Comparison of ENCODE assay signal across 20 cellular contexts in the genomic region with DNA sequence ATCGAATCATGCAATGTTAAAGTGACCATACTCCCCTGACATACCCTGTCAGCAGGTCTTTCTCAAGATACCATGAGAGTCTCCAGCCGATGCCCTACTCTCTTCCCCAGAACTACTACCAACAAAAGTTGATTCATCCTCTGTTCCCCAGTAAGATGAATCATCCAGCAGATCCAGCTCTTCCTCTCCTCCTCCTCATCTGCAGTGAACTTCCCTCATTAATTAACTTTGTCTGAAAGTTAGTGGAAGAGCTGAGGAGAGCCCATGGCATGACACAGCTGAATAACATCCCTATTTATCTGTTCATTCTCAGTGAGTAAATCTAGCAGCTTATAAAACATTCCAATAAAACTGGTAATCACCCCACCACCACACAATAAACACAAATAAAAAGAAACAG.
DNase-seq lines count a peak whose midpoint lies in the region; ATAC-seq, FAIRE-seq and TF ChIP-seq lines count a peak whose summit lies in the region.
"Had no signal": no experiment of that assay in that cellular context is flagged by ENCODE, and none has a peak within 500 bp of the region (broad histone marks: within the 10 kb centered on the region; RNA-seq: fewer than 3 reads in every experiment).

No MANE protein-coding gene starts in this region.

- H3K79me2 ChIP-seq in mammary epithelial cell (ENCODE audit: insufficient read depth, low read length), result no peaks in the 10 kb centered on the region
- no peaks in the 10 kb centered on the region for H3K79me2 ChIP-seq in keratinocyte (ENCODE audit: control insufficient read depth, insufficient read depth, low read length)

- WGBS in mammary epithelial cell (ENCODE audit: low coverage, missing lambda C conversion rate), result 60% methylated on average over 1 of the region's 2 CpGs

- POLR2A ChIA-PET in CD8-positive, alpha-beta memory T cell (lab: Charles Lee), result no interaction called here
- POLR2A ChIA-PET in WTC11 (lab: Charles Lee), result interaction anchor here (0.6 kb wide), 1 partner anchor 799 kb away, joined by 3 read pairs; no protein-coding TSS in a partner anchor

- peaks cover 0 to 3% (median 0%) of the 10 kb centered on the region in 3 donors for H3K4me1 Mint-ChIP-seq in CD8-positive, alpha-beta memory T cell
- H3K4me1 Mint-ChIP-seq in WTC11, result peaks cover 17% of the 10 kb centered on the region

- FAIRE-seq in keratinocyte (lab: Jason Lieb, UNC), result peak; percentile 32

- H3K4me3 Mint-ChIP-seq in CD8-positive, alpha-beta memory T cell, result no peak overlapping the region
- H3K4me3 Mint-ChIP-seq in WTC11, result no peak overlapping the region
- H3K4me3 Mint-ChIP-seq: activated CD4-positive, alpha-beta T cell treated with anti-CD3 and anti-CD28 coated beads for 36 hours; activated naive CD8-positive, alpha-beta T cell treated with anti-CD3 and anti-CD28 coated beads, Interleukin-2, amount 50 U/mL, for 24 hours; T-helper 2 cell treated with Interferon-gamma antibody and Interleukin-4, amounts not matched to agents 5 μg/mL and 100 μg/mL, for 36 hours had no signal

- no TSS peak for BruUV-seq in mammary epithelial cell (replicated peaks; lab: Mats Ljungman, UMichigan)

- H3K27ac Mint-ChIP-seq in CD8-positive, alpha-beta memory T cell, result no peak overlapping the region
- H3K27ac Mint-ChIP-seq in WTC11, result no peak overlapping the region
- H3K27ac Mint-ChIP-seq: activated CD4-positive, alpha-beta T cell treated with anti-CD3 and anti-CD28 coated beads for 36 hours; activated naive CD8-positive, alpha-beta T cell treated with anti-CD3 and anti-CD28 coated beads, Interleukin-2, amount 50 U/mL, for 24 hours; T-helper 2 cell treated with Interferon-gamma antibody and Interleukin-4, amounts not matched to agents 5 μg/mL and 100 μg/mL, for 36 hours had no signal

- dilution Hi-C loops in mammary epithelial cell (cut with HindIII; ENCODE audit: low sequenced_read_pairs) (no loop called here), keratinocyte (cut with MboI; ENCODE audit: extremely low pct_ligation_motif_present, low sequenced_read_pairs) (no loop called here)

- H3K27me3 ChIP-seq in mammary epithelial cell (ENCODE audit: insufficient read depth, low read length) (no peaks in the 10 kb centered on the region), keratinocyte (ENCODE audit: control insufficient read depth, extremely low read depth, insufficient read depth, low read length) (no peaks in the 10 kb centered on the region), tibial artery (no peaks in the 10 kb centered on the region)
- H3K27me3 ChIP-seq in CD8-positive, alpha-beta memory T cell (ENCODE audit: insufficient read depth, low read length, poor library complexity, severe bottlenecking), result no peaks in the 10 kb centered on the region
- H3K27me3 ChIP-seq: heart right ventricle had no signal

- peak; percentile 75 for DNase-seq in AG08395 (ENCODE audit: low spot score)
- DNase-seq in HT1080 (ENCODE audit: low read depth), result peak; percentile 75
- peak; percentile 66 for DNase-seq in mammary epithelial cell
- DNase-seq in keratinocyte (ENCODE audit: low read depth, low spot score), result no peak
- DNase-seq in CD8-positive, alpha-beta memory T cell, result no peak
- no peak for DNase-seq in WTC11 (ENCODE audit: low spot score)
- DNase-seq in NCI-H69 (lab: John Stamatoyannopoulos, UW), result no peak
- no peak for DNase-seq in tibial artery
- DNase-seq: activated CD4-positive, alpha-beta T cell treated with anti-CD3 and anti-CD28 coated beads for 36 hours; activated naive CD8-positive, alpha-beta T cell treated with anti-CD3 and anti-CD28 coated beads, Interleukin-2, amount 50 U/mL, for 24 hours; Calu3; heart right ventricle; Kasumi-1; mucosa of descending colon; NCI-H1436 treated with DMSO at 0.1 percent for 48 hours; NCI-H446 treated with DMSO at 0.1 percent for 48 hours; nucleus accumbens; trophoblast cell had no signal

- H3K9ac ChIP-seq in mammary epithelial cell (ENCODE audit: insufficient read depth, low read length), result no peak overlapping the region
- H3K9ac ChIP-seq in keratinocyte (ENCODE audit: control insufficient read depth, extremely low read depth, insufficient read depth, low read length), result no peak overlapping the region

- intact Hi-C loops in mammary epithelial cell (cut with micrococcal nuclease), result no loop called here
- intact Hi-C loops in tibial artery (cut with DNase I; ENCODE audit: low total_unique reads), result no loop called here

- no peak overlapping the region for H3K4me2 ChIP-seq in mammary epithelial cell (ENCODE audit: insufficient read depth, low read depth, low read length)
- no peak overlapping the region for H3K4me2 ChIP-seq in keratinocyte (ENCODE audit: control insufficient read depth, extremely low read depth, insufficient read depth, low read depth, low read length)

- no peak for ATAC-seq in WTC11
- ATAC-seq: activated CD4-positive, alpha-beta T cell treated with anti-CD3 and anti-CD28 coated beads for 36 hours; activated naive CD8-positive, alpha-beta T cell treated with anti-CD3 and anti-CD28 coated beads, Interleukin-2, amount 50 U/mL, for 24 hours; heart right ventricle; mucosa of descending colon had no signal

- no peak overlapping the region for H3K27ac ChIP-seq in mammary epithelial cell (ENCODE audit: insufficient read depth, low read depth, low read length)
- no peak overlapping the region for H3K27ac ChIP-seq in keratinocyte (ENCODE audit: control insufficient read depth, insufficient read depth, low read length)
- no peak overlapping the region for H3K27ac ChIP-seq in CD8-positive, alpha-beta memory T cell (ENCODE audit: low read depth, low read length)
- H3K27ac ChIP-seq in tibial artery, result no peak overlapping the region
- H3K27ac ChIP-seq: heart right ventricle, skin epidermis had no signal

- H2AFZ ChIP-seq in mammary epithelial cell (ENCODE audit: low read depth, low read length) (no peak overlapping the region), keratinocyte (ENCODE audit: control insufficient read depth, low read length) (no peak overlapping the region)

- in situ Hi-C loops in mammary epithelial cell (cut with MboI; ENCODE audit: low sequenced_read_pairs in 2 of 2), result no loop called here

- no peaks in the 10 kb centered on the region for H3K9me3 ChIP-seq in mammary epithelial cell (replicated peaks; ENCODE audit: insufficient read depth, low read length)
- H3K9me3 ChIP-seq in keratinocyte (ENCODE audit: control insufficient read depth, low read depth, low read length), result no peaks in the 10 kb centered on the region
- H3K9me3 ChIP-seq in CD8-positive, alpha-beta memory T cell (ENCODE audit: low read length), result no peaks in the 10 kb centered on the region
- no peaks in the 10 kb centered on the region for H3K9me3 ChIP-seq in tibial artery
- H3K9me3 ChIP-seq: mucosa of descending colon had no signal

- TF ChIP-seq CTCF in mammary epithelial cell (conservative IDR thresholded peaks at IDR 0.05 in 1 of 2, IDR thresholded peaks at IDR 0.05 in 1 of 2; ENCODE audit: extremely low read depth in 1 of 2, insufficient read depth in 1 of 2, low read depth in 1 of 2, low read length in 2 of 2), result no peak
- no peak for TF ChIP-seq CTCF in keratinocyte (optimal IDR thresholded peaks at IDR 0.05 in 1 of 3, IDR thresholded peaks at IDR 0.05 in 1 of 3, conservative IDR thresholded peaks at IDR 0.05 in 1 of 3; ENCODE audit: extremely low read depth in 1 of 3, insufficient read depth in 2 of 3, low read length in 3 of 3)
- no peak for TF ChIP-seq CTCF in WTC11 (IDR thresholded peaks at IDR 0.05)
- no peak for TF ChIP-seq CTCF in tibial artery (IDR thresholded peaks at IDR 0.05)

- CTCF ChIA-PET in mammary epithelial cell (lab: Charles Lee; ENCODE audit: low non-redundant PET) (no interaction called here), WTC11 (lab: Charles Lee) (no interaction called here)
- CTCF ChIA-PET in CD8-positive, alpha-beta memory T cell (lab: Charles Lee), result no interaction called here

- H3K4me3 ChIP-seq in mammary epithelial cell (replicated peaks in 1 of 3; ENCODE audit: insufficient read depth in 1 of 3, low read depth in 2 of 3, low read length in 3 of 3) (no peak overlapping the region), keratinocyte (ENCODE audit: control insufficient read depth in 2 of 3, extremely low read depth in 1 of 3, insufficient read depth in 2 of 3, low read depth in 1 of 3, low read length in 3 of 3) (no peak overlapping the region), tibial artery (no peak overlapping the region)
- H3K4me3 ChIP-seq in CD8-positive, alpha-beta memory T cell (ENCODE audit: low read length), result no peak overlapping the region
- H3K4me3 ChIP-seq: heart right ventricle, mucosa of descending colon, skin epidermis had no signal

- no peaks in the 10 kb centered on the region for H4K20me1 ChIP-seq in mammary epithelial cell (ENCODE audit: insufficient read depth, low read length)
- H4K20me1 ChIP-seq in keratinocyte (ENCODE audit: control insufficient read depth, extremely low read depth, insufficient read depth, low read length), result no peaks in the 10 kb centered on the region

- H3K9me1 ChIP-seq in keratinocyte (ENCODE audit: control insufficient read depth, extremely low read depth, insufficient read depth, low read length), result no peaks in the 10 kb centered on the region

- peaks cover 0 to 2% (median 0%) of the 10 kb centered on the region in 3 donors for H3K36me3 Mint-ChIP-seq in CD8-positive, alpha-beta memory T cell
- H3K36me3 Mint-ChIP-seq in WTC11, result 0 out of 2 replicates have a peak, but pooled peaks cover 4% of the 10 kb centered on the region

- H3K9me3 Mint-ChIP-seq in CD8-positive, alpha-beta memory T cell, result peaks cover 0 to 3% (median 0%) of the 10 kb centered on the region in 5 donors
- H3K9me3 Mint-ChIP-seq in WTC11, result peaks cover 5% of the 10 kb centered on the region
- H3K9me3 Mint-ChIP-seq: activated naive CD8-positive, alpha-beta T cell treated with anti-CD3 and anti-CD28 coated beads, Interleukin-2, amount 50 U/mL, for 24 hours; T-helper 2 cell treated with Interferon-gamma antibody and Interleukin-4, amounts not matched to agents 5 μg/mL and 100 μg/mL, for 36 hours had no signal

- H3K4me1 ChIP-seq in mammary epithelial cell (ENCODE audit: insufficient read depth, low read length) (no peaks in the 10 kb centered on the region), keratinocyte (ENCODE audit: control insufficient read depth, extremely low read depth, insufficient read depth, low read length) (no peaks in the 10 kb centered on the region), tibial artery (no peaks in the 10 kb centered on the region)
- no peaks in the 10 kb centered on the region for H3K4me1 ChIP-seq in CD8-positive, alpha-beta memory T cell (ENCODE audit: insufficient read depth, low read length)
- H3K4me1 ChIP-seq: heart right ventricle had no signal

- H3K36me3 ChIP-seq in mammary epithelial cell (ENCODE audit: insufficient read depth, low read length) (no peaks in the 10 kb centered on the region), keratinocyte (ENCODE audit: control insufficient read depth in 2 of 2, extremely low read depth in 1 of 2, insufficient read depth in 2 of 2, low read length in 2 of 2) (no peaks in the 10 kb centered on the region), tibial artery (no peaks in the 10 kb centered on the region)
- no peaks in the 10 kb centered on the region for H3K36me3 ChIP-seq in CD8-positive, alpha-beta memory T cell (ENCODE audit: insufficient read depth, low read length)
- H3K36me3 ChIP-seq: heart right ventricle had no signal

- no peaks in the 10 kb centered on the region for H3K27me3 Mint-ChIP-seq in CD8-positive, alpha-beta memory T cell
- H3K27me3 Mint-ChIP-seq in WTC11 (ENCODE audit: low read depth), result no peaks in the 10 kb centered on the region
- H3K27me3 Mint-ChIP-seq: activated naive CD8-positive, alpha-beta T cell treated with anti-CD3 and anti-CD28 coated beads, Interleukin-2, amount 50 U/mL, for 24 hours had no signal

Comparison
In these comparisons a context has a peak if more than half of its experiments do, and no peak if none do; other contexts are left out.
1. DNase-seq: peak in AG08395 (single experiment), HT1080 (single experiment) and mammary epithelial cell (single experiment); none in keratinocyte (single experiment), CD8-positive, alpha-beta memory T cell (0 of 5), WTC11 (single experiment), NCI-H69 (single experiment) and tibial artery (0 of 2).